ENCODE assay signal across 1 cellular context in the genomic region with DNA sequence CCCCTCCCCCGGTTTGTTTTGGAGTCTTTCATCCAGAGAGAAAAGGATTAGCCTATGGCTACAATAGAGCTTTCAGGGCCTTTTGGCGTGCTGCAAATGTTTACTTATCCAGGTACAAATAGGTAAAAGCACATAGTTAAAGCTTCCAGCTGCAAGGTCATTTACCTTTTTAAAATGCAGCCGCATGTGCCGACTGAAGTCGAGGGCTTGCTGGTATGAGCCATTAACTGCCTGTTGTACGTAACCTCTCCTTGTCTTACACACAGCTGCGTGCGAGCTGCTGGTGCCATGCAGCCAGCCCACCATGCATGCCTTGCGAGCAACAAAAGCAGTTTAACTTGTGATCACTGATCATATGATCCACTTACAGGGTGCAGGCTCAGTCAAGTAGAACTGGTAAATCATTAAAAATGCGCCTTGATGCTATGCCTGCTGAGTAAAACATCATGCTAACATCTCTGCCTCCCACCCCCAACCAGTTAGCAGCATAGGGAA.
TF ChIP-seq lines count a peak whose summit lies in the region.

No MANE protein-coding gene starts in this region.

TF ChIP-seq in HepG2, 621 proteins besides CTCF, POLR2A, EP300 and RAD21 (continued from another document and continues in another):
- TF ChIP-seq, protein P1, sequence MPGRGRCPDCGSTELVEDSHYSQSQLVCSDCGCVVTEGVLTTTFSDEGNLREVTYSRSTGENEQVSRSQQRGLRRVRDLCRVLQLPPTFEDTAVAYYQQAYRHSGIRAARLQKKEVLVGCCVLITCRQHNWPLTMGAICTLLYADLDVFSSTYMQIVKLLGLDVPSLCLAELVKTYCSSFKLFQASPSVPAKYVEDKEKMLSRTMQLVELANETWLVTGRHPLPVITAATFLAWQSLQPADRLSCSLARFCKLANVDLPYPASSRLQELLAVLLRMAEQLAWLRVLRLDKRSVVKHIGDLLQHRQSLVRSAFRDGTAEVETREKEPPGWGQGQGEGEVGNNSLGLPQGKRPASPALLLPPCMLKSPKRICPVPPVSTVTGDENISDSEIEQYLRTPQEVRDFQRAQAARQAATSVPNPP (CRISPR knock-in tag; IDR thresholded peaks at IDR 0.05): no peak
- peak; percentile 81 for TF ChIP-seq ARID5B (CRISPR knock-in tag; IDR thresholded peaks at IDR 0.05)
- 0 out of 2 replicates have a peak, but pooled peaks have one; percentile 38 for TF ChIP-seq ZSCAN29 (CRISPR knock-in tag; conservative IDR thresholded peaks at IDR 0.05)
- peak; percentile 52; the same call in 1 of the 2 replicates for TF ChIP-seq ATF7-NPFF (CRISPR knock-in tag; IDR thresholded peaks at IDR 0.05; ENCODE audit: low read depth)
- TF ChIP-seq ETV5 (CRISPR knock-in tag; IDR thresholded peaks at IDR 0.05; ENCODE audit: borderline replicate concordance): no peak; the same call in 1 of the 2 replicates
- no peak for TF ChIP-seq SNRNP70 (IDR thresholded peaks at IDR 0.05; ENCODE audit: low read depth, low read length)
- peak; percentile 22; the same call in 1 of the 2 replicates for TF ChIP-seq TAF1 (CRISPR knock-in tag; IDR thresholded peaks at IDR 0.05)
- TF ChIP-seq KLF13 (CRISPR knock-in tag; IDR thresholded peaks at IDR 0.05): no peak
- no peak for TF ChIP-seq ZKSCAN1 (IDR thresholded peaks at IDR 0.05; ENCODE audit: low read length)
- no peak for TF ChIP-seq ZNF235 (CRISPR knock-in tag; IDR thresholded peaks at IDR 0.05; ENCODE audit: borderline replicate concordance)
- no peak for TF ChIP-seq POLR2G (IDR thresholded peaks at IDR 0.05; ENCODE audit: low read depth, low read length)
- TF ChIP-seq ZNF414 (CRISPR knock-in tag; IDR thresholded peaks at IDR 0.05): no peak
- TF ChIP-seq TMF1 (CRISPR knock-in tag; IDR thresholded peaks at IDR 0.05; ENCODE audit: low read depth): 0 out of 2 replicates have a peak, but pooled peaks have one; percentile 40
- no peak for TF ChIP-seq KLF16 (CRISPR knock-in tag; IDR thresholded peaks at IDR 0.05)
- TF ChIP-seq SIN3A (IDR thresholded peaks at IDR 0.05; ENCODE audit: borderline replicate concordance, low read depth, low read length): no peak
- TF ChIP-seq FOXO1 (CRISPR knock-in tag; IDR thresholded peaks at IDR 0.05): peak; percentile 24; the same call in 1 of the 2 replicates
- TF ChIP-seq MYC (CRISPR knock-in tag; IDR thresholded peaks at IDR 0.05; ENCODE audit: borderline replicate concordance): peak; percentile 53; the same call in 1 of the 2 replicates
- TF ChIP-seq ADNP (CRISPR knock-in tag; IDR thresholded peaks at IDR 0.05): no peak
- TF ChIP-seq ZFP41 (CRISPR knock-in tag; IDR thresholded peaks at IDR 0.05; ENCODE audit: borderline replicate concordance): no peak
- TF ChIP-seq ZFP37 (CRISPR knock-in tag; IDR thresholded peaks at IDR 0.05; ENCODE audit: borderline replicate concordance): no peak
- no peak for TF ChIP-seq PRMT3 (CRISPR knock-in tag; IDR thresholded peaks at IDR 0.05; ENCODE audit: borderline replicate concordance, low read depth)
- no peak for TF ChIP-seq KIAA2018 (CRISPR knock-in tag; IDR thresholded peaks at IDR 0.05; ENCODE audit: borderline replicate concordance)
- TF ChIP-seq PPARG (CRISPR knock-in tag; conservative IDR thresholded peaks at IDR 0.05): peak; percentile 78
- TF ChIP-seq HHEX (CRISPR knock-in tag; IDR thresholded peaks at IDR 0.05): peak; percentile 81
- no peak for TF ChIP-seq ZSCAN25 (CRISPR knock-in tag; IDR thresholded peaks at IDR 0.05)
- no peak for TF ChIP-seq MIER2 (CRISPR knock-in tag; IDR thresholded peaks at IDR 0.05)
- TF ChIP-seq HOXA5 (CRISPR knock-in tag; IDR thresholded peaks at IDR 0.05): no peak
- no peak for TF ChIP-seq ZNF572 (CRISPR knock-in tag; IDR thresholded peaks at IDR 0.05)
- TF ChIP-seq TARDBP (CRISPR knock-in tag; IDR thresholded peaks at IDR 0.05): peak; percentile 58; the same call in 1 of the 2 replicates
- peak; percentile 89 for TF ChIP-seq MAX (IDR thresholded peaks at IDR 0.05)
- TF ChIP-seq NPAS2 (CRISPR knock-in tag; IDR thresholded peaks at IDR 0.05; ENCODE audit: borderline replicate concordance): no peak
- TF ChIP-seq PHF21A (CRISPR knock-in tag; IDR thresholded peaks at IDR 0.05): peak; percentile 70
- TF ChIP-seq, protein P2, sequence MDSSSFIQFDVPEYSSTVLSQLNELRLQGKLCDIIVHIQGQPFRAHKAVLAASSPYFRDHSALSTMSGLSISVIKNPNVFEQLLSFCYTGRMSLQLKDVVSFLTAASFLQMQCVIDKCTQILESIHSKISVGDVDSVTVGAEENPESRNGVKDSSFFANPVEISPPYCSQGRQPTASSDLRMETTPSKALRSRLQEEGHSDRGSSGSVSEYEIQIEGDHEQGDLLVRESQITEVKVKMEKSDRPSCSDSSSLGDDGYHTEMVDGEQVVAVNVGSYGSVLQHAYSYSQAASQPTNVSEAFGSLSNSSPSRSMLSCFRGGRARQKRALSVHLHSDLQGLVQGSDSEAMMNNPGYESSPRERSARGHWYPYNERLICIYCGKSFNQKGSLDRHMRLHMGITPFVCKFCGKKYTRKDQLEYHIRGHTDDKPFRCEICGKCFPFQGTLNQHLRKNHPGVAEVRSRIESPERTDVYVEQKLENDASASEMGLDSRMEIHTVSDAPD (CRISPR knock-in tag; IDR thresholded peaks at IDR 0.05): 0 out of 2 replicates have a peak, but pooled peaks have one; percentile 87
- 0 out of 2 replicates have a peak, but pooled peaks have one; percentile 33 for TF ChIP-seq RCOR2 (CRISPR knock-in tag; IDR thresholded peaks at IDR 0.05)
- peak; percentile 59 for TF ChIP-seq MIXL1 (CRISPR knock-in tag; IDR thresholded peaks at IDR 0.05)
- TF ChIP-seq PRDM4 (CRISPR knock-in tag; IDR thresholded peaks at IDR 0.05; ENCODE audit: borderline replicate concordance): no peak
- peak; percentile 16; the same call in 1 of the 2 replicates for TF ChIP-seq SP5 (CRISPR knock-in tag; IDR thresholded peaks at IDR 0.05; ENCODE audit: borderline replicate concordance, low read depth)
- no peak for TF ChIP-seq PAWR (CRISPR knock-in tag; IDR thresholded peaks at IDR 0.05; ENCODE audit: borderline replicate concordance)
- no peak for TF ChIP-seq POLR2AphosphoS2 (IDR thresholded peaks at IDR 0.05; ENCODE audit: low read depth, low read length)
- TF ChIP-seq, protein P3, sequence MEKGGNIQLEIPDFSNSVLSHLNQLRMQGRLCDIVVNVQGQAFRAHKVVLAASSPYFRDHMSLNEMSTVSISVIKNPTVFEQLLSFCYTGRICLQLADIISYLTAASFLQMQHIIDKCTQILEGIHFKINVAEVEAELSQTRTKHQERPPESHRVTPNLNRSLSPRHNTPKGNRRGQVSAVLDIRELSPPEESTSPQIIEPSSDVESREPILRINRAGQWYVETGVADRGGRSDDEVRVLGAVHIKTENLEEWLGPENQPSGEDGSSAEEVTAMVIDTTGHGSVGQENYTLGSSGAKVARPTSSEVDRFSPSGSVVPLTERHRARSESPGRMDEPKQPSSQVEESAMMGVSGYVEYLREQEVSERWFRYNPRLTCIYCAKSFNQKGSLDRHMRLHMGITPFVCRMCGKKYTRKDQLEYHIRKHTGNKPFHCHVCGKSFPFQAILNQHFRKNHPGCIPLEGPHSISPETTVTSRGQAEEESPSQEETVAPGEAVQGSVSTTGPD (CRISPR knock-in tag; IDR thresholded peaks at IDR 0.05): peak; percentile 54; the same call in 1 of the 2 replicates
- TF ChIP-seq ZNF101 (CRISPR knock-in tag; IDR thresholded peaks at IDR 0.05; ENCODE audit: borderline replicate concordance, low read depth): no peak
- TF ChIP-seq ZNF598 (CRISPR knock-in tag; IDR thresholded peaks at IDR 0.05; ENCODE audit: borderline replicate concordance): no peak
